In the genomic region with DNA sequence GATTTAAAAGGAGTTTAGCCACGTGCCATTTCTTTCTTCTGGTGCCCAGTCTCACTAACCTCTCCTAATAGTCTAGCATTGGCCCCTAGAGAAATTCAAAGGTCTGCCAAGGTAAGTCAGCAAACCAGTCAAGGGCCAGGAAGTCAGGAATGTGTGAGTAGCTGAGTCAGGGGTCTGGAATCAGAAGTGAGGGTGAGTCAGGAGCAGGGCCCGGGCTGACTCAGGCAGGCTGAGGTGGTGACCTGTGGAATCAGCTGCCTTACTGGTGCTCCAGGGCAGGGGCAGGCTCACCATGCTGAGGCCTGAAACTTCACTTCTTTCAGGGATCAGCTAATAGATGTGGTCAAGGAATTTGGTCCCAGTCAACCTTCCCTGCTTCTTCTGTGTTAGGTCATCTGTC, we compare ENCODE assay signal across 1 cellular context.
A peak's percentile ranks its signal among the peaks of the same experiment; 100 is the strongest.
TF ChIP-seq lines count a peak whose summit lies in the region.

No MANE protein-coding gene starts in this region.

TF ChIP-seq in HepG2, 621 proteins besides CTCF, POLR2A, EP300 and RAD21 (continued from another document and continues in another):
- TF ChIP-seq, protein P1, sequence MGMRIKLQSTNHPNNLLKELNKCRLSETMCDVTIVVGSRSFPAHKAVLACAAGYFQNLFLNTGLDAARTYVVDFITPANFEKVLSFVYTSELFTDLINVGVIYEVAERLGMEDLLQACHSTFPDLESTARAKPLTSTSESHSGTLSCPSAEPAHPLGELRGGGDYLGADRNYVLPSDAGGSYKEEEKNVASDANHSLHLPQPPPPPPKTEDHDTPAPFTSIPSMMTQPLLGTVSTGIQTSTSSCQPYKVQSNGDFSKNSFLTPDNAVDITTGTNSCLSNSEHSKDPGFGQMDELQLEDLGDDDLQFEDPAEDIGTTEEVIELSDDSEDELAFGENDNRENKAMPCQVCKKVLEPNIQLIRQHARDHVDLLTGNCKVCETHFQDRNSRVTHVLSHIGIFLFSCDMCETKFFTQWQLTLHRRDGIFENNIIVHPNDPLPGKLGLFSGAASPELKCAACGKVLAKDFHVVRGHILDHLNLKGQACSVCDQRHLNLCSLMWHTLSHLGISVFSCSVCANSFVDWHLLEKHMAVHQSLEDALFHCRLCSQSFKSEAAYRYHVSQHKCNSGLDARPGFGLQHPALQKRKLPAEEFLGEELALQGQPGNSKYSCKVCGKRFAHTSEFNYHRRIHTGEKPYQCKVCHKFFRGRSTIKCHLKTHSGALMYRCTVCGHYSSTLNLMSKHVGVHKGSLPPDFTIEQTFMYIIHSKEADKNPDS (CRISPR knock-in tag; IDR thresholded peaks at IDR 0.05) = no peak
- TF ChIP-seq ZFYVE20 (CRISPR knock-in tag; IDR thresholded peaks at IDR 0.05; ENCODE audit: borderline replicate concordance, low read depth) = no peak
- TF ChIP-seq SP2 (CRISPR knock-in tag; IDR thresholded peaks at IDR 0.05) = no peak
- TF ChIP-seq PAWR (CRISPR knock-in tag; IDR thresholded peaks at IDR 0.05; ENCODE audit: borderline replicate concordance) = no peak
- TF ChIP-seq, protein P2, sequence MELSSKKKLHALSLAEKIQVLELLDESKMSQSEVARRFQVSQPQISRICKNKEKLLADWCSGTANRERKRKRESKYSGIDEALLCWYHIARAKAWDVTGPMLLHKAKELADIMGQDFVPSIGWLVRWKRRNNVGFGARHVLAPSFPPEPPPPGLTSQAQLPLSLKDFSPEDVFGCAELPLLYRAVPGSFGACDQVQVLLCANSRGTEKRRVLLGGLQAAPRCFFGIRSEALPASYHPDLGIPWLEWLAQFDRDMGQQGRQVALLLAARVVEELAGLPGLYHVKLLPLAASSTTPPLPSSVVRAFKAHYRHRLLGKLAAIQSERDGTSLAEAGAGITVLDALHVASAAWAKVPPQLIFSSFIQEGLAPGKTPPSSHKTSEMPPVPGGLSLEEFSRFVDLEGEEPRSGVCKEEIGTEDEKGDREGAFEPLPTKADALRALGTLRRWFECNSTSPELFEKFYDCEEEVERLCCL (CRISPR knock-in tag; IDR thresholded peaks at IDR 0.05; ENCODE audit: borderline replicate concordance) = no peak
- TF ChIP-seq TEAD3 (CRISPR knock-in tag; optimal IDR thresholded peaks at IDR 0.05; ENCODE audit: borderline replicate concordance) = peak; percentile 89
- no peak for TF ChIP-seq MEF2D (CRISPR knock-in tag; IDR thresholded peaks at IDR 0.05)
- TF ChIP-seq, protein P3, sequence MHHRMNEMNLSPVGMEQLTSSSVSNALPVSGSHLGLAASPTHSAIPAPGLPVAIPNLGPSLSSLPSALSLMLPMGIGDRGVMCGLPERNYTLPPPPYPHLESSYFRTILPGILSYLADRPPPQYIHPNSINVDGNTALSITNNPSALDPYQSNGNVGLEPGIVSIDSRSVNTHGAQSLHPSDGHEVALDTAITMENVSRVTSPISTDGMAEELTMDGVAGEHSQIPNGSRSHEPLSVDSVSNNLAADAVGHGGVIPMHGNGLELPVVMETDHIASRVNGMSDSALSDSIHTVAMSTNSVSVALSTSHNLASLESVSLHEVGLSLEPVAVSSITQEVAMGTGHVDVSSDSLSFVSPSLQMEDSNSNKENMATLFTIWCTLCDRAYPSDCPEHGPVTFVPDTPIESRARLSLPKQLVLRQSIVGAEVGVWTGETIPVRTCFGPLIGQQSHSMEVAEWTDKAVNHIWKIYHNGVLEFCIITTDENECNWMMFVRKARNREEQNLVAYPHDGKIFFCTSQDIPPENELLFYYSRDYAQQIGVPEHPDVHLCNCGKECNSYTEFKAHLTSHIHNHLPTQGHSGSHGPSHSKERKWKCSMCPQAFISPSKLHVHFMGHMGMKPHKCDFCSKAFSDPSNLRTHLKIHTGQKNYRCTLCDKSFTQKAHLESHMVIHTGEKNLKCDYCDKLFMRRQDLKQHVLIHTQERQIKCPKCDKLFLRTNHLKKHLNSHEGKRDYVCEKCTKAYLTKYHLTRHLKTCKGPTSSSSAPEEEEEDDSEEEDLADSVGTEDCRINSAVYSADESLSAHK (CRISPR knock-in tag; IDR thresholded peaks at IDR 0.05; ENCODE audit: borderline replicate concordance) = no peak
- TF ChIP-seq MAFK (conservative IDR thresholded peaks at IDR 0.05 in 1 of 2, IDR thresholded peaks at IDR 0.05 in 1 of 2; ENCODE audit: low read length in 2 of 2) = peak; percentile 77 to 82
- no peak for TF ChIP-seq NFRKB (IDR thresholded peaks at IDR 0.05)
- no peak for TF ChIP-seq HNRNPK (IDR thresholded peaks at IDR 0.05; ENCODE audit: low read depth, low read length, poor library complexity, severe bottlenecking)
- no peak for TF ChIP-seq RCOR2 (CRISPR knock-in tag; IDR thresholded peaks at IDR 0.05)
- peak; percentile 38; the same call in 1 of the 2 replicates for TF ChIP-seq HMG20A (CRISPR knock-in tag; IDR thresholded peaks at IDR 0.05; ENCODE audit: borderline replicate concordance)
- TF ChIP-seq ARNT2 (CRISPR knock-in tag; IDR thresholded peaks at IDR 0.05; ENCODE audit: low read depth) = no peak
- TF ChIP-seq, protein P4, sequence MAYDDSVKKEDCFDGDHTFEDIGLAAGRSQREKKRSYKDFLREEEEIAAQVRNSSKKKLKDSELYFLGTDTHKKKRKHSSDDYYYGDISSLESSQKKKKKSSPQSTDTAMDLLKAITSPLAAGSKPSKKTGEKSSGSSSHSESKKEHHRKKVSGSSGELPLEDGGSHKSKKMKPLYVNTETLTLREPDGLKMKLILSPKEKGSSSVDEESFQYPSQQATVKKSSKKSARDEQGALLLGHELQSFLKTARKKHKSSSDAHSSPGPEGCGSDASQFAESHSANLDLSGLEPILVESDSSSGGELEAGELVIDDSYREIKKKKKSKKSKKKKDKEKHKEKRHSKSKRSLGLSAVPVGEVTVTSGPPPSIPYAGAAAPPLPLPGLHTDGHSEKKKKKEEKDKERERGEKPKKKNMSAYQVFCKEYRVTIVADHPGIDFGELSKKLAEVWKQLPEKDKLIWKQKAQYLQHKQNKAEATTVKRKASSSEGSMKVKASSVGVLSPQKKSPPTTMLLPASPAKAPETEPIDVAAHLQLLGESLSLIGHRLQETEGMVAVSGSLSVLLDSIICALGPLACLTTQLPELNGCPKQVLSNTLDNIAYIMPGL (CRISPR knock-in tag; IDR thresholded peaks at IDR 0.05; ENCODE audit: borderline replicate concordance in 1 of 2, low read depth in 1 of 2) = no peak
- 0 out of 2 replicates have a peak, but pooled peaks have one; percentile 4 for TF ChIP-seq STAG1 (CRISPR knock-in tag; IDR thresholded peaks at IDR 0.05)
- no peak for TF ChIP-seq HDAC6 (IDR thresholded peaks at IDR 0.05; ENCODE audit: low read depth, low read length)
- TF ChIP-seq SIX1 (CRISPR knock-in tag; IDR thresholded peaks at IDR 0.05; ENCODE audit: borderline replicate concordance) = no peak
- no peak for TF ChIP-seq PRPF4 (IDR thresholded peaks at IDR 0.05; ENCODE audit: low read depth, low read length, poor library complexity, severe bottlenecking)
- TF ChIP-seq ELF3 (CRISPR knock-in tag; IDR thresholded peaks at IDR 0.05) = peak; percentile 54; the same call in 1 of the 2 replicates
- TF ChIP-seq ETV6 (CRISPR knock-in tag; conservative IDR thresholded peaks at IDR 0.05) = no peak
- TF ChIP-seq, protein P5, sequence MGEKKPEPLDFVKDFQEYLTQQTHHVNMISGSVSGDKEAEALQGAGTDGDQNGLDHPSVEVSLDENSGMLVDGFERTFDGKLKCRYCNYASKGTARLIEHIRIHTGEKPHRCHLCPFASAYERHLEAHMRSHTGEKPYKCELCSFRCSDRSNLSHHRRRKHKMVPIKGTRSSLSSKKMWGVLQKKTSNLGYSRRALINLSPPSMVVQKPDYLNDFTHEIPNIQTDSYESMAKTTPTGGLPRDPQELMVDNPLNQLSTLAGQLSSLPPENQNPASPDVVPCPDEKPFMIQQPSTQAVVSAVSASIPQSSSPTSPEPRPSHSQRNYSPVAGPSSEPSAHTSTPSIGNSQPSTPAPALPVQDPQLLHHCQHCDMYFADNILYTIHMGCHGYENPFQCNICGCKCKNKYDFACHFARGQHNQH (CRISPR knock-in tag; IDR thresholded peaks at IDR 0.05) = no peak
- no peak for TF ChIP-seq ZNF33A (CRISPR knock-in tag; IDR thresholded peaks at IDR 0.05; ENCODE audit: borderline replicate concordance)
- no peak for TF ChIP-seq SKI (IDR thresholded peaks at IDR 0.05; ENCODE audit: partially characterized antibody)
- TF ChIP-seq ZNF329 (CRISPR knock-in tag; IDR thresholded peaks at IDR 0.05; ENCODE audit: low read depth) = no peak
- no peak for TF ChIP-seq ZSCAN12 (CRISPR knock-in tag; IDR thresholded peaks at IDR 0.05)
- TF ChIP-seq RARA (CRISPR knock-in tag; IDR thresholded peaks at IDR 0.05) = peak; percentile 85
- no peak for TF ChIP-seq EEA1 (CRISPR knock-in tag; IDR thresholded peaks at IDR 0.05; ENCODE audit: borderline replicate concordance)
- TF ChIP-seq CCAR2 (optimal IDR thresholded peaks at IDR 0.05; ENCODE audit: low read depth, low read length) = no peak
- no peak for TF ChIP-seq SUZ12 (IDR thresholded peaks at IDR 0.05; ENCODE audit: low read depth, low read length)
- TF ChIP-seq JUNB (CRISPR knock-in tag; IDR thresholded peaks at IDR 0.05; ENCODE audit: borderline replicate concordance) = peak; percentile 72; the same call in 1 of the 2 replicates
- TF ChIP-seq ZNF333 (CRISPR knock-in tag; IDR thresholded peaks at IDR 0.05; ENCODE audit: borderline replicate concordance) = no peak
- TF ChIP-seq, protein P6, sequence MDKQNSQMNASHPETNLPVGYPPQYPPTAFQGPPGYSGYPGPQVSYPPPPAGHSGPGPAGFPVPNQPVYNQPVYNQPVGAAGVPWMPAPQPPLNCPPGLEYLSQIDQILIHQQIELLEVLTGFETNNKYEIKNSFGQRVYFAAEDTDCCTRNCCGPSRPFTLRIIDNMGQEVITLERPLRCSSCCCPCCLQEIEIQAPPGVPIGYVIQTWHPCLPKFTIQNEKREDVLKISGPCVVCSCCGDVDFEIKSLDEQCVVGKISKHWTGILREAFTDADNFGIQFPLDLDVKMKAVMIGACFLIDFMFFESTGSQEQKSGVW (CRISPR knock-in tag; IDR thresholded peaks at IDR 0.05; ENCODE audit: borderline replicate concordance) = no peak
- TF ChIP-seq NKX3-1 (CRISPR knock-in tag; IDR thresholded peaks at IDR 0.05) = no peak
- no peak for TF ChIP-seq MTF1 (CRISPR knock-in tag; IDR thresholded peaks at IDR 0.05)
- TF ChIP-seq ETV5 (CRISPR knock-in tag; IDR thresholded peaks at IDR 0.05; ENCODE audit: borderline replicate concordance) = peak; percentile 39; the same call in 1 of the 2 replicates
- TF ChIP-seq, protein P7, sequence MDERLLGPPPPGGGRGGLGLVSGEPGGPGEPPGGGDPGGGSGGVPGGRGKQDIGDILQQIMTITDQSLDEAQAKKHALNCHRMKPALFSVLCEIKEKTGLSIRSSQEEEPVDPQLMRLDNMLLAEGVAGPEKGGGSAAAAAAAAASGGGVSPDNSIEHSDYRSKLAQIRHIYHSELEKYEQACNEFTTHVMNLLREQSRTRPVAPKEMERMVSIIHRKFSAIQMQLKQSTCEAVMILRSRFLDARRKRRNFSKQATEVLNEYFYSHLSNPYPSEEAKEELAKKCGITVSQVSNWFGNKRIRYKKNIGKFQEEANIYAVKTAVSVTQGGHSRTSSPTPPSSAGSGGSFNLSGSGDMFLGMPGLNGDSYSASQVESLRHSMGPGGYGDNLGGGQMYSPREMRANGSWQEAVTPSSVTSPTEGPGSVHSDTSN (CRISPR knock-in tag; IDR thresholded peaks at IDR 0.05) = no peak
- TF ChIP-seq, protein P8, sequence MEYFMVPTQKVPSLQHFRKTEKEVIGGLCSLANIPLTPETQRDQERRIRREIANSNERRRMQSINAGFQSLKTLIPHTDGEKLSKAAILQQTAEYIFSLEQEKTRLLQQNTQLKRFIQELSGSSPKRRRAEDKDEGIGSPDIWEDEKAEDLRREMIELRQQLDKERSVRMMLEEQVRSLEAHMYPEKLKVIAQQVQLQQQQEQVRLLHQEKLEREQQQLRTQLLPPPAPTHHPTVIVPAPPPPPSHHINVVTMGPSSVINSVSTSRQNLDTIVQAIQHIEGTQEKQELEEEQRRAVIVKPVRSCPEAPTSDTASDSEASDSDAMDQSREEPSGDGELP (IDR thresholded peaks at IDR 0.05; ENCODE audit: borderline replicate concordance, low read depth) = peak; percentile 89; the same call in 1 of the 2 replicates
- no peak for TF ChIP-seq SMARCC2 (IDR thresholded peaks at IDR 0.05)
- no peak for TF ChIP-seq SIN3B (IDR thresholded peaks at IDR 0.05; ENCODE audit: low read length)
- TF ChIP-seq ZNF12 (CRISPR knock-in tag; IDR thresholded peaks at IDR 0.05) = 0 out of 2 replicates have a peak, but pooled peaks have one; percentile 35
- TF ChIP-seq, protein P9, sequence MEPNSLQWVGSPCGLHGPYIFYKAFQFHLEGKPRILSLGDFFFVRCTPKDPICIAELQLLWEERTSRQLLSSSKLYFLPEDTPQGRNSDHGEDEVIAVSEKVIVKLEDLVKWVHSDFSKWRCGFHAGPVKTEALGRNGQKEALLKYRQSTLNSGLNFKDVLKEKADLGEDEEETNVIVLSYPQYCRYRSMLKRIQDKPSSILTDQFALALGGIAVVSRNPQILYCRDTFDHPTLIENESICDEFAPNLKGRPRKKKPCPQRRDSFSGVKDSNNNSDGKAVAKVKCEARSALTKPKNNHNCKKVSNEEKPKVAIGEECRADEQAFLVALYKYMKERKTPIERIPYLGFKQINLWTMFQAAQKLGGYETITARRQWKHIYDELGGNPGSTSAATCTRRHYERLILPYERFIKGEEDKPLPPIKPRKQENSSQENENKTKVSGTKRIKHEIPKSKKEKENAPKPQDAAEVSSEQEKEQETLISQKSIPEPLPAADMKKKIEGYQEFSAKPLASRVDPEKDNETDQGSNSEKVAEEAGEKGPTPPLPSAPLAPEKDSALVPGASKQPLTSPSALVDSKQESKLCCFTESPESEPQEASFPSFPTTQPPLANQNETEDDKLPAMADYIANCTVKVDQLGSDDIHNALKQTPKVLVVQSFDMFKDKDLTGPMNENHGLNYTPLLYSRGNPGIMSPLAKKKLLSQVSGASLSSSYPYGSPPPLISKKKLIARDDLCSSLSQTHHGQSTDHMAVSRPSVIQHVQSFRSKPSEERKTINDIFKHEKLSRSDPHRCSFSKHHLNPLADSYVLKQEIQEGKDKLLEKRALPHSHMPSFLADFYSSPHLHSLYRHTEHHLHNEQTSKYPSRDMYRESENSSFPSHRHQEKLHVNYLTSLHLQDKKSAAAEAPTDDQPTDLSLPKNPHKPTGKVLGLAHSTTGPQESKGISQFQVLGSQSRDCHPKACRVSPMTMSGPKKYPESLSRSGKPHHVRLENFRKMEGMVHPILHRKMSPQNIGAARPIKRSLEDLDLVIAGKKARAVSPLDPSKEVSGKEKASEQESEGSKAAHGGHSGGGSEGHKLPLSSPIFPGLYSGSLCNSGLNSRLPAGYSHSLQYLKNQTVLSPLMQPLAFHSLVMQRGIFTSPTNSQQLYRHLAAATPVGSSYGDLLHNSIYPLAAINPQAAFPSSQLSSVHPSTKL (CRISPR knock-in tag; IDR thresholded peaks at IDR 0.05) = peak; percentile 60; the same call in 1 of the 2 replicates
- TF ChIP-seq PLRG1 (conservative IDR thresholded peaks at IDR 0.05) = no peak
- TF ChIP-seq MAFG (CRISPR knock-in tag; IDR thresholded peaks at IDR 0.05) = 0 out of 2 replicates have a peak, but pooled peaks have one; percentile 24
- TF ChIP-seq ZMYM3 (CRISPR knock-in tag; IDR thresholded peaks at IDR 0.05) = no peak
- TF ChIP-seq MAFF (IDR thresholded peaks at IDR 0.05; ENCODE audit: low read depth, low read length) = peak; percentile 80
- TF ChIP-seq ZNF256 (CRISPR knock-in tag; conservative IDR thresholded peaks at IDR 0.05) = no peak
- TF ChIP-seq, protein P10, sequence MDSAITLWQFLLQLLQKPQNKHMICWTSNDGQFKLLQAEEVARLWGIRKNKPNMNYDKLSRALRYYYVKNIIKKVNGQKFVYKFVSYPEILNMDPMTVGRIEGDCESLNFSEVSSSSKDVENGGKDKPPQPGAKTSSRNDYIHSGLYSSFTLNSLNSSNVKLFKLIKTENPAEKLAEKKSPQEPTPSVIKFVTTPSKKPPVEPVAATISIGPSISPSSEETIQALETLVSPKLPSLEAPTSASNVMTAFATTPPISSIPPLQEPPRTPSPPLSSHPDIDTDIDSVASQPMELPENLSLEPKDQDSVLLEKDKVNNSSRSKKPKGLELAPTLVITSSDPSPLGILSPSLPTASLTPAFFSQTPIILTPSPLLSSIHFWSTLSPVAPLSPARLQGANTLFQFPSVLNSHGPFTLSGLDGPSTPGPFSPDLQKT (CRISPR knock-in tag; IDR thresholded peaks at IDR 0.05; ENCODE audit: borderline replicate concordance) = no peak
